In the genomic region with DNA sequence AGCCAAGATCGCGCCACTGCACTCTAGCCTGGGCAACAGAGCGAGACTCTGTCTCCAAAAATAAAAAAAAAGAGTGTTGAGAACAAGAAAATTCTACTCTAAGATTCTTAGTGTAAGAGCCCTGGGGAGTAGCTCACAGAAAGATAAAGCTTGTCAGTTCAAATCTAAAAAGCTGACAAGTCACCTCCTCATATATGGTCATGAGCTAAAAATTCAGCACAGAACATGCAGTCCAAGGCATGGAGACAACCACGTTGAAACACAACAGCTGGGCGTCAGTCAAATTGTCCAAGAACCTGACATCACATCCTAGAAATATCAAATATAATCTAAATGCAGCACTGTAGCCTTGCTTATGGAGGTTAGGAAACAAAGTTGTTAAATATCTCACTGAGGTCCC, we compare ENCODE assay signal across 27 cellular contexts. TPM values are rescaled to one million over a fixed set of nuclear protein-coding genes. Genes with fewer than 3 reads are reported as not detected.
A peak's percentile ranks its signal among the peaks of the same experiment; 100 is the strongest.
DNase-seq lines count a peak whose midpoint lies in the region; ATAC-seq and TF ChIP-seq lines count a peak whose summit lies in the region.
"Had no signal": no experiment of that assay in that cellular context is flagged by ENCODE, and none has a peak within 500 bp of the region (broad histone marks: within the 10 kb centered on the region; RNA-seq: fewer than 3 reads in every experiment).

No MANE protein-coding gene starts in this region.

- intact Hi-C loops in left ventricle myocardium inferior (cut with micrococcal nuclease): no loop called here
- intact Hi-C loops in gastrocnemius medialis (cut with DNase I; ENCODE audit: low total_unique reads): no loop called here
- intact Hi-C loops in uterus (cut with DNase I; ENCODE audit: low total_unique reads): no loop called here

- in situ Hi-C loops in gastrocnemius medialis (cut with MboI; ENCODE audit: low sequenced_read_pairs in 4 of 4): no loop called here

- TF ChIP-seq CTCF in chondrocyte (IDR thresholded peaks at IDR 0.05) (no peak), left ventricle myocardium inferior (IDR thresholded peaks at IDR 0.05; ENCODE audit: borderline replicate concordance) (no peak), gastrocnemius medialis (IDR thresholded peaks at IDR 0.05 in 4 of 5, conservative IDR thresholded peaks at IDR 0.05 in 1 of 5) (no peak), uterus (IDR thresholded peaks at IDR 0.05) (no peak)

- H3K27ac Mint-ChIP-seq in chondrocyte (ENCODE audit: unreplicated experiment): peak overlapping the region; percentile 69
- no peak overlapping the region for H3K27ac Mint-ChIP-seq in activated naive CD8-positive, alpha-beta T cell treated with anti-CD3 and anti-CD28 coated beads for 36 hours
- H3K27ac Mint-ChIP-seq: activated naive CD8-positive, alpha-beta T cell treated with anti-CD3 and anti-CD28 coated beads, Interleukin-2, amount 10 ng/mL, durations not matched to agents 7 days and 5 days; neural progenitor cell; stimulated activated naive CD8-positive, alpha-beta T cell treated with anti-CD3 and anti-CD28 coated beads, Interleukin-15, Interleukin-2, amounts not matched to agents 100 ng/mL and 50 ng/mL, for 24 hours; T-helper 1 cell treated with Interleukin-12 subunit alpha and Interleukin-12 subunit beta and Interleukin-4 antibody, amounts not matched to agents 30 μg/mL and 1 μg/mL, for 36 hours; type B pancreatic cell had no signal

- no peak for DNase-seq in chondrocyte (ENCODE audit: low spot score)
- no peak for DNase-seq in left ventricle myocardium inferior
- DNase-seq in gastrocnemius medialis: peak; percentile 79 to 88
- no peak for DNase-seq in uterus
- no peak for DNase-seq in NCI-H187 (lab: John Stamatoyannopoulos, UW)
- DNase-seq in activated naive CD8-positive, alpha-beta T cell treated with anti-CD3 and anti-CD28 coated beads for 36 hours: no peak
- DNase-seq in NK-92 (lab: John Stamatoyannopoulos, UW; ENCODE audit: unreplicated experiment): no peak
- DNase-seq: activated CD4-positive, alpha-beta T cell treated with anti-CD3 and anti-CD28 coated beads, Interleukin-2, amount 50 U/mL, for 48 hours; activated naive CD8-positive, alpha-beta T cell treated with anti-CD3 and anti-CD28 coated beads, Interleukin-2, amount 10 ng/mL, durations not matched to agents 7 days and 5 days; COR-L47; DMS79 treated with DMSO at 0.1 percent for 48 hours; GF-D8; glutamatergic neuron; H7; MV-4-11; NCI-H1436 treated with DMSO at 0.1 percent for 48 hours; NCI-H446 treated with DMSO at 0.1 percent for 48 hours; RPMI8226 had no signal

- H3K27me3 ChIP-seq in left ventricle myocardium inferior (ENCODE audit: low read depth) (no peaks in the 10 kb centered on the region), gastrocnemius medialis (no peaks in the 10 kb centered on the region), uterus (no peaks in the 10 kb centered on the region)
- H3K27me3 ChIP-seq: BLaER1, neural progenitor cell had no signal

- H3K36me3 ChIP-seq in left ventricle myocardium inferior: peaks cover 45% of the 10 kb centered on the region
- H3K36me3 ChIP-seq in gastrocnemius medialis: peaks cover 0 to 59% of the 10 kb centered on the region in 2 donors
- H3K36me3 ChIP-seq in uterus: no peaks in the 10 kb centered on the region

- no peaks in the 10 kb centered on the region for H3K9me3 ChIP-seq in left ventricle myocardium inferior (replicated peaks)
- no peaks in the 10 kb centered on the region for H3K9me3 ChIP-seq in gastrocnemius medialis
- no peaks in the 10 kb centered on the region for H3K9me3 ChIP-seq in uterus
- H3K9me3 ChIP-seq: BLaER1 had no signal

- no peaks in the 10 kb centered on the region for H3K27me3 Mint-ChIP-seq in chondrocyte (ENCODE audit: low read depth)
- no peaks in the 10 kb centered on the region for H3K27me3 Mint-ChIP-seq in activated naive CD8-positive, alpha-beta T cell treated with anti-CD3 and anti-CD28 coated beads for 36 hours
- H3K27me3 Mint-ChIP-seq: activated naive CD8-positive, alpha-beta T cell treated with anti-CD3 and anti-CD28 coated beads, Interleukin-2, amount 10 ng/mL, durations not matched to agents 7 days and 5 days; central memory CD8-positive, alpha-beta T cell; stimulated activated naive CD8-positive, alpha-beta T cell treated with anti-CD3 and anti-CD28 coated beads, Interleukin-15, Interleukin-2, amounts not matched to agents 100 ng/mL and 50 ng/mL, for 24 hours; type B pancreatic cell had no signal

- peaks cover 19% of the 10 kb centered on the region for H3K36me3 Mint-ChIP-seq in chondrocyte (ENCODE audit: low read depth)
- peaks cover 10% of the 10 kb centered on the region for H3K36me3 Mint-ChIP-seq in activated naive CD8-positive, alpha-beta T cell treated with anti-CD3 and anti-CD28 coated beads for 36 hours

- H3K4me3 ChIP-seq in left ventricle myocardium inferior (no peak overlapping the region), gastrocnemius medialis (no peak overlapping the region), uterus (no peak overlapping the region)
- H3K4me3 ChIP-seq: BLaER1, lung, neural progenitor cell, SK-N-MC had no signal

- H3K27ac ChIP-seq in left ventricle myocardium inferior (replicated peaks) (peak overlapping the region; percentile 75), gastrocnemius medialis (peak overlapping the region; percentile 88 to 99 (median 96)), uterus (peak overlapping the region; percentile 72 to 90)
- H3K27ac ChIP-seq: BLaER1, neural progenitor cell, SK-N-MC had no signal

- H3K4me1 Mint-ChIP-seq in chondrocyte (ENCODE audit: low read depth): peaks cover 14% of the 10 kb centered on the region
- H3K4me1 Mint-ChIP-seq in activated naive CD8-positive, alpha-beta T cell treated with anti-CD3 and anti-CD28 coated beads for 36 hours: peaks cover 5% of the 10 kb centered on the region
- H3K4me1 Mint-ChIP-seq: neural progenitor cell had no signal

- no peak overlapping the region for H3K4me3 Mint-ChIP-seq in chondrocyte (ENCODE audit: unreplicated experiment)
- no peak overlapping the region for H3K4me3 Mint-ChIP-seq in activated naive CD8-positive, alpha-beta T cell treated with anti-CD3 and anti-CD28 coated beads for 36 hours
- H3K4me3 Mint-ChIP-seq: activated naive CD8-positive, alpha-beta T cell treated with anti-CD3 and anti-CD28 coated beads, Interleukin-2, amount 10 ng/mL, durations not matched to agents 7 days and 5 days; central memory CD8-positive, alpha-beta T cell; neural progenitor cell; stimulated activated naive CD8-positive, alpha-beta T cell treated with anti-CD3 and anti-CD28 coated beads, Interleukin-15, Interleukin-2, amounts not matched to agents 100 ng/mL and 50 ng/mL, for 24 hours; T-helper 1 cell treated with Interleukin-12 subunit alpha and Interleukin-12 subunit beta and Interleukin-4 antibody, amounts not matched to agents 30 μg/mL and 1 μg/mL, for 36 hours; type B pancreatic cell had no signal

- H3K9me3 Mint-ChIP-seq in chondrocyte (ENCODE audit: low read depth): no peaks in the 10 kb centered on the region
- no peaks in the 10 kb centered on the region for H3K9me3 Mint-ChIP-seq in activated naive CD8-positive, alpha-beta T cell treated with anti-CD3 and anti-CD28 coated beads for 36 hours
- H3K9me3 Mint-ChIP-seq: activated naive CD8-positive, alpha-beta T cell treated with anti-CD3 and anti-CD28 coated beads, Interleukin-2, amount 10 ng/mL, durations not matched to agents 7 days and 5 days; central memory CD8-positive, alpha-beta T cell; neural progenitor cell; stimulated activated naive CD8-positive, alpha-beta T cell treated with anti-CD3 and anti-CD28 coated beads, Interleukin-15, Interleukin-2, amounts not matched to agents 100 ng/mL and 50 ng/mL, for 24 hours; T-helper 1 cell treated with Interleukin-12 subunit alpha and Interleukin-12 subunit beta and Interleukin-4 antibody, amounts not matched to agents 30 μg/mL and 1 μg/mL, for 36 hours; type B pancreatic cell had no signal

- H3K4me1 ChIP-seq in left ventricle myocardium inferior (peaks cover 20% of the 10 kb centered on the region), gastrocnemius medialis (peaks cover 42 to 54% of the 10 kb centered on the region in 2 donors), uterus (peaks cover 0 to 4% of the 10 kb centered on the region in 2 donors)
- H3K4me1 ChIP-seq: neural progenitor cell had no signal

- ATAC-seq in gastrocnemius medialis: peak; percentile 92 to 96
- ATAC-seq in GM19452 (IDR thresholded peaks at IDR 0.05; ENCODE audit: unreplicated experiment): no peak

- TF ChIP-seq POLR2A in gastrocnemius medialis (IDR thresholded peaks at IDR 0.05): peak; percentile 13 to 66
- no peak for TF ChIP-seq POLR2A in uterus (IDR thresholded peaks at IDR 0.05)

RNA-seq across cellular contexts. Expression of a gene that starts 47.8 kb away (rescaled TPM):
- total RNA-seq in chondrocyte (74.1 to 101 TPM (median 94.7 TPM) in 3 replicates), left ventricle myocardium inferior (102 TPM), gastrocnemius medialis (100 to 1,000 TPM; 371 to 626 (median 552) TPM), uterus (100 to 1,000 TPM in 2 of 4 donors, 10 to 100 TPM in 2; 48.2 to 134 (median 96.8) TPM)
- 10 to 100 TPM; 32.4 to 33.9 TPM for total RNA-seq in activated naive CD8-positive, alpha-beta T cell treated with anti-CD3 and anti-CD28 coated beads for 36 hours

Comparison
In these comparisons a context has a peak if more than half of its experiments do, and no peak if none do; other contexts are left out.
1. DNase-seq: peak in gastrocnemius medialis (2 of 2); none in chondrocyte (single experiment), left ventricle myocardium inferior (single experiment), uterus (0 of 2), NCI-H187 (0 of 2), activated naive CD8-positive, alpha-beta T cell treated with anti-CD3 and anti-CD28 coated beads for 36 hours (single experiment) and NK-92 (single experiment).
2. POLR2A ChIP-seq: peak in gastrocnemius medialis (2 of 2); none in uterus (0 of 2).
3. Peak in every context shown above with its lines, with median percentiles within 50 percentile points of each other: H3K27ac ChIP-seq.